Comparison of ENCODE assay signal across 8 cellular contexts in the genomic region with DNA sequence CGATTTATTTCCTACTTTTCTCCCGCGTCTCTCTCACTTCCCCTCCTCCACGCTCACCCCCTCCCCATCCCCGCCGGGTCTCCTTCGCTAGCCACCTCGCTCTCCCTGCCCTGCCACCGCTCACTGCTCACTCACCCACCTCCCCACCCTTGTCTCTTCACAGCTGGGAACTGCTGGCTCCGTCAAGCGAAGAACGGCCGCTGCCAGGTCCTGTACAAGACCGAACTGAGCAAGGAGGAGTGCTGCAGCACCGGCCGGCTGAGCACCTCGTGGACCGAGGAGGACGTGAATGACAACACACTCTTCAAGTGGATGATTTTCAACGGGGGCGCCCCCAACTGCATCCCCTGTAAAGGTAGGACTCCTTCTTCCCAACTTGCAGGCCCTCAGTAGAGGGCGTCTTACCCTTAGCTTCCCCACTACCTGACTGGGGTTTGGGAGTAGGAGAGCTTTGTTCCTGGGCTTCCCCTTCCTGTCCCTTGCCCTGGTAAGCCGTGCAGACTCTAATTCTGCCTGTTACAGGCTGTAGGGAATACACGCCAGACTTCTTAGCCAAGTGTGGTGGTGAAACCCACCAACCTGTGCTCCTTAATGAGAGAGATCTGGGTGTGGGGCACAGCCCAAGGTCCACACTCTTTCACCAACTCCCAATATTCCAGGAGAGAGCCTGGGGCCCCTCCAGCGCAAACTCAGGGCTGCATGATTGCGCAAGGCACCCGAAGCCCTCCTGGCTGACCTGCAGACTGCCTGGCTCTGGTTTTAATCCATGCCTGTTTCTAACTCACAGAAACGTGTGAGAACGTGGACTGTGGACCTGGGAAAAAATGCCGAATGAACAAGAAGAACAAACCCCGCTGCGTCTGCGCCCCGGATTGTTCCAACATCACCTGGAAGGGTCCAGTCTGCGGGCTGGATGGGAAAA. TPM values are rescaled to one million over a fixed set of nuclear protein-coding genes. Genes with fewer than 3 reads are reported as not detected.
DNase-seq lines count a peak whose midpoint lies in the region; ATAC-seq and TF ChIP-seq lines count a peak whose summit lies in the region.

No MANE protein-coding gene starts in this region.

- peaks cover 30% of the 10 kb centered on the region for H3K4me1 Mint-ChIP-seq in activated CD8-positive, alpha-beta memory T cell treated with anti-CD3 and anti-CD28 coated beads, Interleukin-2, amount 10 ng/mL, durations not matched to agents 7 days and 5 days
- H3K4me1 Mint-ChIP-seq in nephron progenitor cell, result peaks cover 63% of the 10 kb centered on the region

- ATAC-seq in HG02798 (IDR thresholded peaks at IDR 0.05; ENCODE audit: poor library complexity, unreplicated experiment) (peak; percentile 28), HG03139 (IDR thresholded peaks at IDR 0.05; ENCODE audit: unreplicated experiment) (no peak)
- ATAC-seq in activated CD8-positive, alpha-beta memory T cell treated with anti-CD3 and anti-CD28 coated beads, Interleukin-2, amount 10 ng/mL, durations not matched to agents 7 days and 5 days, result peak; percentile 8

- DNase-seq in CD1c-positive myeloid dendritic cell (ENCODE audit: extremely low spot score), result peak; percentile 6
- DNase-seq in activated CD8-positive, alpha-beta memory T cell treated with anti-CD3 and anti-CD28 coated beads, Interleukin-2, amount 10 ng/mL, durations not matched to agents 7 days and 5 days, result peak; percentile 46
- peak; percentile 39 for DNase-seq in fibroblast of villous mesenchyme (ENCODE audit: low read depth)
- DNase-seq in nephron progenitor cell, result peak; percentile 65
- DNase-seq in stimulated activated CD4-positive, alpha-beta T cell treated with anti-CD3 and anti-CD28 coated beads, Interleukin-2, amount 100 ng/mL, for 48 hours, result no peak
- DNase-seq in NCI-H2081 treated with DMSO at 0.1 percent for 48 hours (lab: John Stamatoyannopoulos, UW), result no peak

- H3K9me3 Mint-ChIP-seq in activated CD8-positive, alpha-beta memory T cell treated with anti-CD3 and anti-CD28 coated beads, Interleukin-2, amount 10 ng/mL, durations not matched to agents 7 days and 5 days (ENCODE audit: low read depth), result no peaks in the 10 kb centered on the region
- no peaks in the 10 kb centered on the region for H3K9me3 Mint-ChIP-seq in nephron progenitor cell

- CTCF ChIA-PET in activated CD8-positive, alpha-beta memory T cell treated with anti-CD3 and anti-CD28 coated beads, Interleukin-2, amount 10 ng/mL, durations not matched to agents 7 days and 5 days (lab: Charles Lee), result no interaction called here

- TF ChIP-seq CTCF in fibroblast of villous mesenchyme (IDR thresholded peaks at IDR 0.05; ENCODE audit: insufficient read depth, low read depth, low read length) (peak; percentile 28), nephron progenitor cell (IDR thresholded peaks at IDR 0.05) (peak; percentile 6)

- H3K27me3 Mint-ChIP-seq in activated CD8-positive, alpha-beta memory T cell treated with anti-CD3 and anti-CD28 coated beads, Interleukin-2, amount 10 ng/mL, durations not matched to agents 7 days and 5 days, result peaks cover 66% of the 10 kb centered on the region
- no peaks in the 10 kb centered on the region for H3K27me3 Mint-ChIP-seq in nephron progenitor cell (ENCODE audit: low read depth, poor library complexity)

- peak overlapping the region; percentile 82 for H3K4me3 ChIP-seq in fibroblast of villous mesenchyme (ENCODE audit: low read depth, low read length)

- no peak overlapping the region for H3K27ac Mint-ChIP-seq in activated CD8-positive, alpha-beta memory T cell treated with anti-CD3 and anti-CD28 coated beads, Interleukin-2, amount 10 ng/mL, durations not matched to agents 7 days and 5 days
- peak overlapping the region; percentile 91 for H3K27ac Mint-ChIP-seq in nephron progenitor cell

- H3K4me3 Mint-ChIP-seq in activated CD8-positive, alpha-beta memory T cell treated with anti-CD3 and anti-CD28 coated beads, Interleukin-2, amount 10 ng/mL, durations not matched to agents 7 days and 5 days, result peak overlapping the region; percentile 87
- peak overlapping the region; percentile 91 for H3K4me3 Mint-ChIP-seq in nephron progenitor cell

- H3K36me3 Mint-ChIP-seq in activated CD8-positive, alpha-beta memory T cell treated with anti-CD3 and anti-CD28 coated beads, Interleukin-2, amount 10 ng/mL, durations not matched to agents 7 days and 5 days, result no peaks in the 10 kb centered on the region
- peaks cover 25% of the 10 kb centered on the region for H3K36me3 Mint-ChIP-seq in nephron progenitor cell (ENCODE audit: low read depth)

RNA-seq across cellular contexts. Expression of gene FST, which starts 2.5 kb away (rescaled TPM):
- total RNA-seq in activated CD8-positive, alpha-beta memory T cell treated with anti-CD3 and anti-CD28 coated beads, Interleukin-2, amount 10 ng/mL, durations not matched to agents 7 days and 5 days, result under 1 TPM; 0.47 to 0.49 TPM
- 29.8 and 52.5 TPM in 2 replicates for total RNA-seq in fibroblast of villous mesenchyme

Comparison
In these comparisons a context has a peak if more than half of its experiments do, and no peak if none do; other contexts are left out.
1. DNase-seq: peak in CD1c-positive myeloid dendritic cell (single experiment), activated CD8-positive, alpha-beta memory T cell treated with anti-CD3 and anti-CD28 coated beads, Interleukin-2, amount 10 ng/mL, durations not matched to agents 7 days and 5 days (single experiment), fibroblast of villous mesenchyme (single experiment) and nephron progenitor cell (single experiment); none in stimulated activated CD4-positive, alpha-beta T cell treated with anti-CD3 and anti-CD28 coated beads, Interleukin-2, amount 100 ng/mL, for 48 hours (0 of 2) and NCI-H2081 treated with DMSO at 0.1 percent for 48 hours (single experiment).
2. RNA of gene FST, which starts 2.5 kb away (total RNA-seq): 29.8 to 52.5 TPM in fibroblast of villous mesenchyme; 0.47 to 0.49 TPM in activated CD8-positive, alpha-beta memory T cell treated with anti-CD3 and anti-CD28 coated beads, Interleukin-2, amount 10 ng/mL, durations not matched to agents 7 days and 5 days; every median in the first group is over 10 times any median in the second.